Comparison of ENCODE assay signal across 4 cellular contexts in the genomic region with DNA sequence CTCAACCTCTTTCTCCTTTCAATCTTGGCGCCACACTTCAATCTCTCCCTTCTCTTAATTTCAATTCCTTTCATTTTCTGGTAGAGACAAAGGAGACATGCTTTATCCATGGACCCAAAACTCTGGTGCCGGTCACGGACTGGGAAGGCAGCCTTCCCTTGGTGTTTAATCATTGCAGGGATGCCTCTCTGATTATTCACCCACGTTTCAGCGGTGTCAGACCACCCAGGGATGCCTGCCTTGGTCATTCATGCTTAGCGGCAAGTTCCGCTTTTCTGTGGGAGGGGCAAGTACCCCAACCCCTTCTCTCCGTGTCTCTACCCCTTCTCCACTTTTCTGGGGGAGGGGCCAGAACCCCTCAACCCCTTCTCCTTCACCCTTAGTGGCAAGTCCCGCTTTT. TPM values are rescaled to one million over a fixed set of nuclear protein-coding genes. Genes with fewer than 3 reads are reported as not detected.
"Had no signal": no experiment of that assay in that cellular context is flagged by ENCODE, and none has a peak within 500 bp of the region (broad histone marks: within the 10 kb centered on the region; RNA-seq: fewer than 3 reads in every experiment).

No MANE protein-coding gene starts in this region.

RNA-seq across cellular contexts. Expression of a gene that starts 34.1 kb away (rescaled TPM):
- total RNA-seq: LHCN-M2, M059J, MCF 10A, NCI-H460 had no signal
